ENCODE assay signal across 1 cellular context in genomic region chr11:103488579-103488978, GRCh38.
TF ChIP-seq lines count a peak whose summit lies in the region.

No MANE protein-coding gene starts in this region.

TF ChIP-seq in GM23338, 12 proteins besides CTCF, POLR2A, EP300 and RAD21 (continued from another document):
- no peak for TF ChIP-seq ZNF462 (CRISPR knock-in tag; IDR thresholded peaks at IDR 0.05)
- no peak for TF ChIP-seq REST (IDR thresholded peaks at IDR 0.05; ENCODE audit: unreplicated experiment)
- no peak for TF ChIP-seq JUNB (IDR thresholded peaks at IDR 0.05; ENCODE audit: unreplicated experiment)
- no peak for TF ChIP-seq ZNF331 (CRISPR knock-in tag; IDR thresholded peaks at IDR 0.05; ENCODE audit: low read depth)
